In the genomic region with DNA sequence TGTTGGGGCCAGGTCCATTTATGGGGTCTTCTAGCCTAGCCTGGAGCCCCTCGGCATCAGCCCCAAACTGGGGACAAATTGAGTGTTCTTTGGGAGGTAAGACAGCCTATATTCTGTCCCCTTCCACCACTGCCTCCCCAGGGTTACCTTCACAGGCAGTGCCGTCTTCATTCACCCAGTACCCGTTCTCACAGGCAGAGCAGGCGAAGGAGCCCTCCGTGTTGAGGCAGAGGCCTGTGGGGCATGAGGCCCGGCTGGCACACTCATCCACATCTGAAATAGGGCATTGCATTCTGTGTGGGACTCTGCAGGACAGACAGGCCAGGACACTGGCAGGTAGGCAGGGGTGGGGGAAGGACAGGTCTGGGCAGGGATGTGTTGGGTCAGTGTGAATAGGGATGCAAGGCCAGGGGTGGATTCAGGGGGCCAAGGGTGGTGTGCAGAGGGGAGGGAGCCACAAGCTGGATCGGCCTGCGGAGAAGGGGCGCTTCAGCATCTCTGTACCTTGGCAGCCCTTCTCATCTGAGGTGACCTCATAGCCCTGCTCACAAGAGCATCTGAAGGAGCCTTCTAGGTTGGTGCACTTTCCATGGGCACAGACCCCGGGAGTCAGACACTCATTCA, we compare ENCODE assay signal across 25 cellular contexts. TPM values are rescaled to one million over a fixed set of nuclear protein-coding genes. Genes with fewer than 3 reads are reported as not detected.
DNase-seq lines count a peak whose midpoint lies in the region; ATAC-seq, FAIRE-seq and TF ChIP-seq lines count a peak whose summit lies in the region.
"Had no signal": no experiment of that assay in that cellular context is flagged by ENCODE, and none has a peak within 500 bp of the region (broad histone marks: within the 10 kb centered on the region; RNA-seq: fewer than 3 reads in every experiment).

No MANE protein-coding gene starts in this region.

- H3K4me1 ChIP-seq in BLaER1 = peaks cover 69% of the 10 kb centered on the region
- H3K4me1 ChIP-seq in endodermal cell (ENCODE audit: control insufficient read depth, insufficient read depth, low read length) = peaks cover 6% of the 10 kb centered on the region
- H3K4me1 ChIP-seq in neuronal stem cell (ENCODE audit: control insufficient read depth in 2 of 2, insufficient read depth in 1 of 2, low read depth in 1 of 2, low read length in 2 of 2) = peaks cover 30 to 34% of the 10 kb centered on the region in 2 donors
- H3K4me1 ChIP-seq: prostate gland had no signal

- H2BK12ac ChIP-seq in neuronal stem cell (ENCODE audit: low read length) = peak overlapping the region; percentile 96

- H3K4me2 ChIP-seq in BLaER1 (peak overlapping the region; percentile 99), neuronal stem cell (ENCODE audit: insufficient read depth, low read length, poor library complexity, severe bottlenecking) (no peak overlapping the region)

- no peak for TF ChIP-seq CTCF in endodermal cell (conservative IDR thresholded peaks at IDR 0.05)

- H3K36me3 Mint-ChIP-seq in endodermal cell (ENCODE audit: low read depth) = no peaks in the 10 kb centered on the region
- H3K36me3 Mint-ChIP-seq in T-helper 17 cell (ENCODE audit: low read depth) = peaks cover 2% of the 10 kb centered on the region
- H3K36me3 Mint-ChIP-seq: activated naive CD4-positive, alpha-beta T cell treated with anti-CD3 and anti-CD28 coated beads, Interleukin-2, amount 10 ng/mL, durations not matched to agents 7 days and 5 days; mesothelial cell of epicardium; stimulated activated memory B cell treated with anti-CD40 and anti-IgM and Interleukin-4, amounts not matched to agents 10 μg/mL and 1 μg/mL and 100 μg/mL, for 72 hours had no signal

- peak overlapping the region; percentile 99 for H2AK5ac ChIP-seq in neuronal stem cell (ENCODE audit: low read depth, low read length)

- no peak overlapping the region for H4K8ac ChIP-seq in neuronal stem cell (ENCODE audit: low read depth, low read length)

- peak overlapping the region; percentile 95 for H2BK15ac ChIP-seq in neuronal stem cell (ENCODE audit: low read length)

- peak overlapping the region; percentile 75 for H2AFZ ChIP-seq in neuronal stem cell (ENCODE audit: low read length)

- no peak overlapping the region for H3K4me3 Mint-ChIP-seq in endodermal cell
- H3K4me3 Mint-ChIP-seq in T-helper 17 cell = no peak overlapping the region
- H3K4me3 Mint-ChIP-seq: activated naive CD4-positive, alpha-beta T cell treated with anti-CD3 and anti-CD28 coated beads, Interleukin-2, amount 10 ng/mL, durations not matched to agents 7 days and 5 days; activated T-cell treated with anti-CD3 and anti-CD28 coated beads, Interleukin-2, amount 50 U/mL, for 24 hours; CD4-positive, alpha-beta T cell; mesothelial cell of epicardium; naive thymus-derived CD8-positive, alpha-beta T cell; stimulated activated memory B cell treated with anti-CD40 and anti-IgM and Interleukin-4, amounts not matched to agents 10 μg/mL and 1 μg/mL and 100 μg/mL, for 72 hours had no signal

- H3K36me3 ChIP-seq in BLaER1 (no peaks in the 10 kb centered on the region), endodermal cell (ENCODE audit: control insufficient read depth, insufficient read depth, low read length) (no peaks in the 10 kb centered on the region), neuronal stem cell (replicated peaks in 1 of 2; ENCODE audit: control insufficient read depth in 2 of 2, insufficient read depth in 2 of 2, low read length in 2 of 2) (no peaks in the 10 kb centered on the region)
- H3K36me3 ChIP-seq: prostate gland had no signal

- H3K4ac ChIP-seq in neuronal stem cell (ENCODE audit: low read length) = peak overlapping the region; percentile 68

- DNase-seq in HTR-8/SVneo (ENCODE audit: insufficient read length, low spot score) = no peak
- peak; percentile 38 for DNase-seq in endodermal cell
- no peak for DNase-seq in neuronal stem cell (ENCODE audit: low spot score)
- DNase-seq in NCI-H2107 (lab: John Stamatoyannopoulos, UW) = no peak
- no peak for DNase-seq in Ammon's horn (ENCODE audit: low spot score)
- no peak for DNase-seq in T-helper 17 cell
- DNase-seq: activated CD8-positive, alpha-beta memory T cell treated with anti-CD3 and anti-CD28 coated beads for 24 hours; activated naive CD4-positive, alpha-beta T cell treated with anti-CD3 and anti-CD28 coated beads, Interleukin-2, amount 10 ng/mL, durations not matched to agents 7 days and 5 days; activated T-cell treated with anti-CD3 and anti-CD28 coated beads, Interleukin-2, amount 50 U/mL, for 24 hours; DMS153; left cardiac atrium; NCI-H1048; NCI-H187 treated with DMSO at 0.1 percent for 48 hours; NCI-H2227 treated with DMSO at 0.1 percent for 48 hours; OCI-M1; SIG-M5; small intestine had no signal

- H2BK5ac ChIP-seq in neuronal stem cell (ENCODE audit: low read length) = peak overlapping the region; percentile 76

- H3K14ac ChIP-seq in neuronal stem cell (ENCODE audit: low read length) = peak overlapping the region; percentile 76

- H3K4me1 Mint-ChIP-seq in endodermal cell = peaks cover 19% of the 10 kb centered on the region
- H3K4me1 Mint-ChIP-seq in T-helper 17 cell = peaks cover 5% of the 10 kb centered on the region
- H3K4me1 Mint-ChIP-seq: mesothelial cell of epicardium had no signal

- H3K79me1 ChIP-seq in neuronal stem cell (ENCODE audit: low read depth, low read length) = no peaks in the 10 kb centered on the region

- no peaks in the 10 kb centered on the region for H4K20me1 ChIP-seq in BLaER1

- no peak overlapping the region for H4K91ac ChIP-seq in neuronal stem cell (ENCODE audit: low read depth, low read length, poor library complexity)

- WGBS in endodermal cell (ENCODE audit: insufficient coverage in 1 of 2, insufficient read length in 1 of 2), 2 experiments = 91% methylated on average over 9 to 10 of the region's 10 CpGs
- no CpG with 5 or more reads among the region's 10 CpGs for WGBS in neuronal stem cell (ENCODE audit: extremely low coverage in 2 of 2, insufficient read length in 2 of 2, insufficient replicate concordance in 1 of 2), 2 donors

- H2BK120ac ChIP-seq in neuronal stem cell (ENCODE audit: low read depth, low read length) = no peak overlapping the region

- H3K9me3 Mint-ChIP-seq in endodermal cell = peaks cover 3% of the 10 kb centered on the region
- H3K9me3 Mint-ChIP-seq: activated naive CD4-positive, alpha-beta T cell treated with anti-CD3 and anti-CD28 coated beads, Interleukin-2, amount 10 ng/mL, durations not matched to agents 7 days and 5 days; activated T-cell treated with anti-CD3 and anti-CD28 coated beads, Interleukin-2, amount 50 U/mL, for 24 hours; CD4-positive, alpha-beta T cell; mesothelial cell of epicardium; stimulated activated memory B cell treated with anti-CD40 and anti-IgM and Interleukin-4, amounts not matched to agents 10 μg/mL and 1 μg/mL and 100 μg/mL, for 72 hours had no signal

- no peaks in the 10 kb centered on the region for H3K27me3 ChIP-seq in BLaER1
- no peaks in the 10 kb centered on the region for H3K27me3 ChIP-seq in endodermal cell (ENCODE audit: control insufficient read depth, insufficient read depth, low read length, poor library complexity, severe bottlenecking)
- H3K27me3 ChIP-seq in neuronal stem cell (ENCODE audit: control insufficient read depth in 3 of 3, insufficient read depth in 3 of 3, low read depth in 1 of 3, low read length in 3 of 3) = no peaks in the 10 kb centered on the region
- H3K27me3 ChIP-seq: suprapubic skin had no signal

- H3K18ac ChIP-seq in neuronal stem cell (ENCODE audit: low read length) = peak overlapping the region; percentile 94

- H3K27ac ChIP-seq in BLaER1 = peak overlapping the region; percentile 96; the same call in 1 of the 2 replicates
- H3K27ac ChIP-seq in endodermal cell (ENCODE audit: low read depth, low read length) = peak overlapping the region; percentile 69
- H3K27ac ChIP-seq in neuronal stem cell (replicated peaks; ENCODE audit: low read length) = peak overlapping the region; percentile 72
- H3K27ac ChIP-seq: prostate gland, suprapubic skin had no signal

- H3K9ac ChIP-seq in BLaER1 = no peak overlapping the region
- H3K9ac ChIP-seq in endodermal cell (ENCODE audit: extremely low read depth, low read length, poor library complexity, severe bottlenecking) = no peak overlapping the region
- H3K9ac ChIP-seq in neuronal stem cell (ENCODE audit: low read depth, low read length, poor library complexity) = peak overlapping the region; percentile 39

- H3K4me3 ChIP-seq in BLaER1 = no peak overlapping the region
- no peak overlapping the region for H3K4me3 ChIP-seq in endodermal cell (ENCODE audit: low read length)
- no peak overlapping the region for H3K4me3 ChIP-seq in neuronal stem cell (ENCODE audit: low read length in 2 of 2)
- H3K4me3 ChIP-seq: prostate gland, suprapubic skin had no signal

- H3K9me3 ChIP-seq in BLaER1 (no peaks in the 10 kb centered on the region), endodermal cell (ENCODE audit: control insufficient read depth, low read length) (no peaks in the 10 kb centered on the region), neuronal stem cell (replicated peaks in 1 of 2; ENCODE audit: control insufficient read depth in 2 of 2, insufficient read depth in 1 of 2, low read depth in 1 of 2, low read length in 2 of 2) (no peaks in the 10 kb centered on the region), T-helper 17 cell (ENCODE audit: control insufficient read depth, low read length, poor library complexity, severe bottlenecking) (no peaks in the 10 kb centered on the region)
- H3K9me3 ChIP-seq: prostate gland, suprapubic skin had no signal

- ATAC-seq in GM21529 (IDR thresholded peaks at IDR 0.05; ENCODE audit: unreplicated experiment) (no peak), T-helper 17 cell (no peak)
- ATAC-seq: left cardiac atrium; naive thymus-derived CD8-positive, alpha-beta T cell; stimulated activated memory B cell treated with anti-CD40 and anti-IgM and Interleukin-4, amounts not matched to agents 10 μg/mL and 1 μg/mL and 100 μg/mL, for 72 hours had no signal

- H3K23ac ChIP-seq in neuronal stem cell (ENCODE audit: low read depth, low read length, poor library complexity) = no peak overlapping the region

- FAIRE-seq in HTR-8/SVneo (lab: Jason Lieb, UNC) = peak; percentile 95
- FAIRE-seq: small intestine had no signal

- no peak overlapping the region for H3K27ac Mint-ChIP-seq in endodermal cell
- no peak overlapping the region for H3K27ac Mint-ChIP-seq in T-helper 17 cell
- H3K27ac Mint-ChIP-seq: activated naive CD4-positive, alpha-beta T cell treated with anti-CD3 and anti-CD28 coated beads, Interleukin-2, amount 10 ng/mL, durations not matched to agents 7 days and 5 days; activated T-cell treated with anti-CD3 and anti-CD28 coated beads, Interleukin-2, amount 50 U/mL, for 24 hours; CD4-positive, alpha-beta T cell; mesothelial cell of epicardium; stimulated activated memory B cell treated with anti-CD40 and anti-IgM and Interleukin-4, amounts not matched to agents 10 μg/mL and 1 μg/mL and 100 μg/mL, for 72 hours had no signal

- peaks cover 15% of the 10 kb centered on the region for H3K27me3 Mint-ChIP-seq in endodermal cell (ENCODE audit: insufficient read depth)
- H3K27me3 Mint-ChIP-seq in T-helper 17 cell = peaks cover 43% of the 10 kb centered on the region

RNA-seq across cellular contexts. Expression of gene ISCA2, which starts 16.1 kb away (rescaled TPM):
- total RNA-seq in endodermal cell (10 to 100 TPM; 40.5 to 58.1 TPM), T-helper 17 cell (10 to 100 TPM; 14.4 to 21.3 TPM)
- 46.9 TPM for polyA plus RNA-seq in endodermal cell (2013, experiment 1 of 2)
- polyA plus RNA-seq in endodermal cell (2013, experiment 2 of 2) = 41.9 TPM
- polyA plus RNA-seq in neuronal stem cell (2013, experiment 1 of 2) = 60.9 TPM
- 63.2 TPM for polyA plus RNA-seq in neuronal stem cell (2013, experiment 2 of 2)

RNA-seq across cellular contexts. Expression of gene NPC2, which starts 16.6 kb away (rescaled TPM):
- total RNA-seq in endodermal cell (100 to 1,000 TPM; 279 to 462 TPM), T-helper 17 cell (10 to 100 TPM; 32.7 to 39.0 TPM)
- 171 TPM for polyA plus RNA-seq in endodermal cell (2013, experiment 1 of 2)
- 175 TPM for polyA plus RNA-seq in endodermal cell (2013, experiment 2 of 2)
- 596 TPM for polyA plus RNA-seq in neuronal stem cell (2013, experiment 1 of 2)
- 610 TPM for polyA plus RNA-seq in neuronal stem cell (2013, experiment 2 of 2)

Comparison
In these comparisons a context has a peak if more than half of its experiments do, and no peak if none do; other contexts are left out.
1. RNA of gene NPC2, which starts 16.6 kb away (total RNA-seq): 279 to 462 TPM in endodermal cell; 32.7 to 39.0 TPM in T-helper 17 cell; every median in the first group is over 4 times any median in the second.
2. Peak in every context shown above with its lines, with median percentiles within 50 percentile points of each other: H3K27ac ChIP-seq.